10 cellular contexts compared by ENCODE assay signal in the genomic region with DNA sequence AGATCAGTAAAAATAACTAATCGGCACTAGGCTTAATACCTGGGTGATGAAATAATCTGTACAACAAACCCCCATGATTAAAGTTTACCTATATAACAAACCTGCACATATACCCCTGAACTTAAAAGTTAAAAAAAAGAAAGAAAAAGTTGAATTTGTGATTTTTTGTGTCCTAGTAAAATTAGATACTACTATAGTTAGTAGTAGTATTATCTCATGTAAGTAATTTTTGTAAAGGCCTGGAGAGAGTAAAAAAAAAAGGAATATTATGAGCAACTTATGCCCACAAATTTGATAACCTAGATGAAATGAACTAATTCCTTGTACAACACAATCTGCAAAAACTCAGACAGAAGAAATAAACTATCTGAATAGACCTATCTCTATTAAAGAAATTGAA.
"Had no signal": no experiment of that assay in that cellular context is flagged by ENCODE, and none has a peak within 500 bp of the region (broad histone marks: within the 10 kb centered on the region; RNA-seq: fewer than 3 reads in every experiment).

No MANE protein-coding gene starts in this region.

- H3K4me3 ChIP-seq: GM23248, GM23338, HAP-1 had no signal

- DNase-seq: GM23248, GOT3, H7, H9, HCEC 1CT, HFFc6 had no signal

- H3K4me1 ChIP-seq: HAP-1 had no signal

- H3K27ac ChIP-seq: GM23248 had no signal

- ATAC-seq: GM23338, HCT116 had no signal

- FAIRE-seq: H54 had no signal

- H3K36me3 ChIP-seq: HAP-1 had no signal

- H3K9me3 ChIP-seq: HAP-1 had no signal
